In the genomic region with DNA sequence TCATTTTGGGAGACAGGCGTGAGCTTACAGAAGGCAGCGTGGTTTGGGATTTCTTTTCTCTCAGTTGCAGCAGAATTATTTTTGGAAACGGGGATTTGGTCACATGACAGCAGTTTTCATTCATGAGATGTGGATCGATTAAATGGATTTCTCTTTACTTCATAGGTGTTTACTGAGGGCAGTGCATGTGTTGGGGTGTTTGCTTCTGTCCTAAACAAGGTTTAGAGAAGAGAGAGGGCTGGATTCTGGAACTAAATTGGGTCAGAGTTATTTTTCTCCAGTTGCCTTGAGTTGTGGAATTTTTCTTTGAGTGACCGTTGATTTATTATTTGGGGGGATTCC, we compare ENCODE assay signal across 9 cellular contexts. TPM values are rescaled to one million over a fixed set of nuclear protein-coding genes. Genes with fewer than 3 reads are reported as not detected.
A peak's percentile ranks its signal among the peaks of the same experiment; 100 is the strongest.
DNase-seq lines count a peak whose midpoint lies in the region; ATAC-seq, FAIRE-seq and TF ChIP-seq lines count a peak whose summit lies in the region.
"Had no signal": no experiment of that assay in that cellular context is flagged by ENCODE, and none has a peak within 500 bp of the region (broad histone marks: within the 10 kb centered on the region; RNA-seq: fewer than 3 reads in every experiment).

No MANE protein-coding gene starts in this region.

- H3K9ac ChIP-seq in OCI-LY3 (ENCODE audit: low read length) (peak overlapping the region; percentile 14; the same call in 1 of the 2 replicates), trophoblast cell (ENCODE audit: low read length) (no peak overlapping the region)

- no peak overlapping the region for H2AK5ac ChIP-seq in trophoblast cell (ENCODE audit: low read length)

- peaks cover 99% of the 10 kb centered on the region for H3K79me2 ChIP-seq in OCI-LY3 (ENCODE audit: low read length)
- peaks cover 3% of the 10 kb centered on the region for H3K79me2 ChIP-seq in trophoblast cell (ENCODE audit: control insufficient read depth, insufficient read depth, low read length, poor library complexity)

- H3K4me2 ChIP-seq in OCI-LY3 (ENCODE audit: low read length) (peak overlapping the region; percentile 76), trophoblast cell (ENCODE audit: low read length) (peak overlapping the region; percentile 6)

- H4K12ac ChIP-seq in trophoblast cell (ENCODE audit: low read depth, low read length), result no peak overlapping the region

- H3K23ac ChIP-seq in trophoblast cell (ENCODE audit: low read length), result no peak overlapping the region

- H3K4me1 ChIP-seq in OCI-LY3 (ENCODE audit: low read length), result peaks cover 49% of the 10 kb centered on the region
- peaks cover 20 to 33% of the 10 kb centered on the region in 2 experiments for H3K4me1 ChIP-seq in trophoblast cell (ENCODE audit: control insufficient read depth in 1 of 2, insufficient read depth in 2 of 2, low read length in 2 of 2)

- H4K91ac ChIP-seq in trophoblast cell (ENCODE audit: low read depth, low read length), result no peak overlapping the region

- H2BK12ac ChIP-seq in trophoblast cell (ENCODE audit: low read length), result no peak overlapping the region

- no peaks in the 10 kb centered on the region for H3K27me3 ChIP-seq in OCI-LY3 (ENCODE audit: low read depth, low read length)
- no peaks in the 10 kb centered on the region for H3K27me3 ChIP-seq in trophoblast cell (ENCODE audit: insufficient read depth, low read length)

- no peak for FAIRE-seq in GM19239 (lab: Jason Lieb, UNC)

- no CpG with 5 or more reads among the region's 5 CpGs for WGBS in trophoblast cell (ENCODE audit: extremely low coverage, insufficient coverage, insufficient read length)

- H3K9me3 ChIP-seq in OCI-LY3 (ENCODE audit: insufficient read depth, low read length), result no peaks in the 10 kb centered on the region
- peaks cover 3% of the 10 kb centered on the region for H3K9me3 ChIP-seq in trophoblast cell (ENCODE audit: insufficient read depth, low read depth, low read length)

- no peak overlapping the region for H3K4ac ChIP-seq in trophoblast cell (ENCODE audit: low read depth, low read length)

- no peak overlapping the region for H2BK120ac ChIP-seq in trophoblast cell (ENCODE audit: insufficient read depth, low read length, poor library complexity)

- DNase-seq in epithelial cell of proximal tubule (ENCODE audit: low read depth) (no peak), trophoblast cell (no peak), GM19239 (ENCODE audit: insufficient read length, low spot score) (no peak), H4 (ENCODE audit: low spot score) (no peak)
- DNase-seq in stimulated activated CD4-positive, alpha-beta T cell treated with anti-CD3 and anti-CD28 coated beads, Interleukin-2, amount 100 ng/mL, for 48 hours, result no peak
- DNase-seq: stimulated activated CD4-positive, alpha-beta T cell treated with anti-CD3 and anti-CD28 coated beads, Interleukin-4, amount 100 ng/mL, for 1 hour had no signal

- H3K36me3 ChIP-seq in OCI-LY3 (replicated peaks; ENCODE audit: low read depth, low read length) (peaks cover 15% of the 10 kb centered on the region), trophoblast cell (ENCODE audit: control insufficient read depth in 1 of 2, insufficient read depth in 2 of 2, low read length in 2 of 2) (no peaks in the 10 kb centered on the region)

- ATAC-seq in GM19455 (IDR thresholded peaks at IDR 0.05; ENCODE audit: unreplicated experiment), result no peak

- no peak overlapping the region for H2BK5ac ChIP-seq in trophoblast cell (ENCODE audit: low read depth, low read length, poor library complexity)

- no peak overlapping the region for H4K8ac ChIP-seq in trophoblast cell (ENCODE audit: low read depth, low read length)

- H3K18ac ChIP-seq in trophoblast cell (ENCODE audit: low read length), result no peak overlapping the region

- no peak overlapping the region for H2AFZ ChIP-seq in OCI-LY3 (ENCODE audit: low read depth, low read length)
- H2AFZ ChIP-seq in trophoblast cell (ENCODE audit: insufficient read depth, low read length, poor library complexity), result no peak overlapping the region

- TF ChIP-seq CTCF in C4-2B (conservative IDR thresholded peaks at IDR 0.05) (no peak), OCI-LY3 (IDR thresholded peaks at IDR 0.05; ENCODE audit: low read depth, low read length) (no peak), epithelial cell of proximal tubule (conservative IDR thresholded peaks at IDR 0.05; ENCODE audit: low read depth, low read length) (no peak)

- H3K14ac ChIP-seq in trophoblast cell (ENCODE audit: low read length), result no peak overlapping the region

- peaks cover 15% of the 10 kb centered on the region for H3K79me1 ChIP-seq in trophoblast cell (ENCODE audit: low read length)

- H3K27ac ChIP-seq in C4-2B (peak overlapping the region; percentile 76), OCI-LY3 (ENCODE audit: low read length) (no peak overlapping the region), trophoblast cell (ENCODE audit: low read depth, low read length) (peak overlapping the region; percentile 16)

- H4K20me1 ChIP-seq in OCI-LY3 (ENCODE audit: insufficient read depth, low read length), result peaks cover 85% of the 10 kb centered on the region

- H3K4me3 ChIP-seq in OCI-LY3 (ENCODE audit: low read length) (peak overlapping the region; percentile 47), epithelial cell of proximal tubule (ENCODE audit: low read depth, low read length) (peak overlapping the region; percentile 33), trophoblast cell (ENCODE audit: low read depth, low read length) (no peak overlapping the region)

RNA-seq across cellular contexts. Expression of gene TRAK1, which starts 18.6 kb away (rescaled TPM):
- total RNA-seq in epithelial cell of proximal tubule, result 22.4 and 23.8 TPM in 2 replicates
- 43.4 and 43.5 TPM in 2 replicates for polyA plus RNA-seq in trophoblast cell (2013)
- total RNA-seq in H4 (2014; rRNA removed; shearing (Covaris generic)), result 4.3 and 6.0 TPM in 2 replicates
